36 cellular contexts compared by ENCODE assay signal in genomic region chr2:194559523-194559922, GRCh38.
"Had no signal": no experiment of that assay in that cellular context is flagged by ENCODE, and none has a peak within 500 bp of the region (broad histone marks: within the 10 kb centered on the region; RNA-seq: fewer than 3 reads in every experiment).

No MANE protein-coding gene starts in this region.

- H3K4me3 ChIP-seq: adrenal gland, body of pancreas, breast epithelium had no signal

- H3K27ac ChIP-seq: adrenal gland, body of pancreas, brain microvascular endothelial cell, breast epithelium, VCaP had no signal

- DNase-seq: activated B cell treated with CpG ODN at 0.5 μM for 24 hours; activated CD4-positive, alpha-beta memory T cell treated with anti-CD3 and anti-CD28 coated beads for 36 hours; activated CD4-positive, alpha-beta T cell treated with anti-CD3 and anti-CD28 coated beads for 4 hours; activated CD4-positive, alpha-beta T cell treated with anti-CD3 and anti-CD28 coated beads, Interleukin-2, amount 10 ng/mL, durations not matched to agents 24 days and 14 days; activated CD4-positive, alpha-beta T cell treated with anti-CD3 and anti-CD28 coated beads, Interleukin-2, amount 50 U/mL, for 1 hour; activated CD4-positive, alpha-beta T cell treated with anti-CD3 and anti-CD28 coated beads, Interleukin-2, amount 50 U/mL, for 4 hours; activated CD4-positive, CD25-positive, alpha-beta regulatory T cell treated with anti-CD3 and anti-CD28 coated beads, Interleukin-2, amount 50 U/mL, for 72 hours; activated CD8-positive, alpha-beta memory T cell treated with anti-CD3 and anti-CD28 coated beads, Interleukin-2, amount 50 U/mL, for 4 hours; activated CD8-positive, alpha-beta T cell treated with anti-CD3 and anti-CD28 coated beads for 36 hours; activated effector memory CD4-positive, alpha-beta T cell treated with anti-CD3 and anti-CD28 coated beads, Interleukin-2, amount 50 U/mL, for 16 hours; activated gamma-delta T cell treated with Interleukin-2 at 50 U/mL for 16 hours; activated naive CD4-positive, alpha-beta T cell; activated naive CD4-positive, alpha-beta T cell treated with anti-CD3 and anti-CD28 coated beads for 36 hours; activated naive CD4-positive, alpha-beta T cell treated with anti-CD3 and anti-CD28 coated beads, Interleukin-2, amount 50 U/mL, for 16 hours; activated naive CD8-positive, alpha-beta T cell treated with anti-CD3 and anti-CD28 coated beads for 36 hours; activated T-cell treated with anti-CD3 and anti-CD28 coated beads for 4 hours; activated T-cell treated with anti-CD3 and anti-CD28 coated beads, Interleukin-2, amount 50 U/mL, for 1 hour; activated T-cell treated with anti-CD3 and anti-CD28 coated beads, Interleukin-2, amount 50 U/mL, for 4 hours; activated T-cell treated with anti-CD3 and anti-CD28 coated beads, Interleukin-2, amount 50 U/mL, for 72 hours; adrenal gland; amniotic stem cell; aorta; body of pancreas; brain microvascular endothelial cell; central memory CD4-positive, alpha-beta T cell; SW 1271; T-helper 1 cell; T-helper 2 cell; T-helper 9 cell had no signal

- H3K27me3 ChIP-seq: adrenal gland, body of pancreas, brain microvascular endothelial cell, breast epithelium had no signal

- H3K36me3 Mint-ChIP-seq: activated CD4-positive, alpha-beta memory T cell treated with anti-CD3 and anti-CD28 coated beads for 36 hours; activated naive CD4-positive, alpha-beta T cell treated with anti-CD3 and anti-CD28 coated beads, Interleukin-2, amount 50 U/mL, for 72 hours; activated naive CD8-positive, alpha-beta T cell treated with anti-CD3 and anti-CD28 coated beads for 36 hours had no signal

- H3K27me3 Mint-ChIP-seq: activated B cell treated with CpG ODN at 0.5 μM for 24 hours; activated CD4-positive, alpha-beta memory T cell treated with anti-CD3 and anti-CD28 coated beads for 36 hours; activated CD4-positive, alpha-beta T cell treated with anti-CD3 and anti-CD28 coated beads, Interleukin-2, amount 10 ng/mL, durations not matched to agents 24 days and 14 days; activated CD8-positive, alpha-beta T cell treated with anti-CD3 and anti-CD28 coated beads for 36 hours; activated naive CD8-positive, alpha-beta T cell treated with anti-CD3 and anti-CD28 coated beads for 36 hours; activated T-helper 17 cell treated with anti-CD3 and anti-CD28 coated beads, Interleukin-2, amount 50 U/mL, for 72 hours had no signal

- H3K9me3 ChIP-seq: adrenal gland, breast epithelium had no signal

- H3K4me1 ChIP-seq: adrenal gland, body of pancreas, breast epithelium had no signal

- H3K4me3 Mint-ChIP-seq: activated B cell treated with CpG ODN at 0.5 μM for 24 hours; activated CD4-positive, alpha-beta memory T cell treated with anti-CD3 and anti-CD28 coated beads for 36 hours; activated CD4-positive, alpha-beta T cell treated with anti-CD3 and anti-CD28 coated beads, Interleukin-2, amount 10 ng/mL, durations not matched to agents 24 days and 14 days; activated CD8-positive, alpha-beta T cell treated with anti-CD3 and anti-CD28 coated beads for 36 hours; activated naive CD4-positive, alpha-beta T cell treated with anti-CD3 and anti-CD28 coated beads for 36 hours; activated naive CD8-positive, alpha-beta T cell treated with anti-CD3 and anti-CD28 coated beads for 36 hours; activated T-cell treated with anti-CD3 and anti-CD28 coated beads, Interleukin-2, amount 50 U/mL, for 4 hours; activated T-cell treated with anti-CD3 and anti-CD28 coated beads, Interleukin-2, amount 50 U/mL, for 72 hours; activated T-helper 1 cell treated with anti-CD3 and anti-CD28 coated beads, Interleukin-12 subunit alpha, Interleukin-12 subunit beta, Interleukin-2, Interleukin-4 antibody, amounts not matched to agents 30 ng/mL and 10 ng/mL and 1 ng/mL, durations not matched to agents 14 hours and 24 hours and 36 hours; activated T-helper 17 cell treated with anti-CD3 and anti-CD28 coated beads, Interleukin-2, amount 50 U/mL, for 72 hours; T-helper 1 cell treated with Interleukin-12 subunit alpha and Interleukin-12 subunit beta and Interleukin-4 antibody, amounts not matched to agents 30 μg/mL and 1 μg/mL, for 36 hours; T-helper 2 cell treated with Interferon-gamma antibody and Interleukin-4, amounts not matched to agents 5 μg/mL and 100 μg/mL, for 36 hours had no signal

- H3K36me3 ChIP-seq: adrenal gland, brain microvascular endothelial cell, breast epithelium had no signal

- H3K27ac Mint-ChIP-seq: activated B cell treated with CpG ODN at 0.5 μM for 24 hours; activated CD4-positive, alpha-beta memory T cell treated with anti-CD3 and anti-CD28 coated beads for 36 hours; activated CD4-positive, alpha-beta T cell treated with anti-CD3 and anti-CD28 coated beads, Interleukin-2, amount 10 ng/mL, durations not matched to agents 24 days and 14 days; activated CD8-positive, alpha-beta T cell treated with anti-CD3 and anti-CD28 coated beads for 36 hours; activated naive CD4-positive, alpha-beta T cell treated with anti-CD3 and anti-CD28 coated beads for 36 hours; activated naive CD4-positive, alpha-beta T cell treated with anti-CD3 and anti-CD28 coated beads, Interleukin-2, amount 50 U/mL, for 72 hours; activated naive CD8-positive, alpha-beta T cell treated with anti-CD3 and anti-CD28 coated beads for 36 hours; activated T-cell treated with anti-CD3 and anti-CD28 coated beads, Interleukin-2, amount 50 U/mL, for 72 hours; activated T-helper 1 cell treated with anti-CD3 and anti-CD28 coated beads, Interleukin-12 subunit alpha, Interleukin-12 subunit beta, Interleukin-2, Interleukin-4 antibody, amounts not matched to agents 30 ng/mL and 10 ng/mL and 1 ng/mL, durations not matched to agents 14 hours and 24 hours and 36 hours; activated T-helper 17 cell treated with anti-CD3 and anti-CD28 coated beads, Interleukin-2, amount 50 U/mL, for 72 hours; T-helper 1 cell treated with Interleukin-12 subunit alpha and Interleukin-12 subunit beta and Interleukin-4 antibody, amounts not matched to agents 30 μg/mL and 1 μg/mL, for 36 hours; T-helper 2 cell treated with Interferon-gamma antibody and Interleukin-4, amounts not matched to agents 5 μg/mL and 100 μg/mL, for 36 hours had no signal

- H3K4me1 Mint-ChIP-seq: activated B cell treated with CpG ODN at 0.5 μM for 24 hours; activated CD4-positive, alpha-beta T cell treated with anti-CD3 and anti-CD28 coated beads, Interleukin-2, amount 10 ng/mL, durations not matched to agents 24 days and 14 days; activated naive CD8-positive, alpha-beta T cell treated with anti-CD3 and anti-CD28 coated beads for 36 hours; activated T-helper 17 cell treated with anti-CD3 and anti-CD28 coated beads, Interleukin-2, amount 50 U/mL, for 72 hours had no signal

- H3K9me3 Mint-ChIP-seq: activated B cell treated with CpG ODN at 0.5 μM for 24 hours; activated CD4-positive, alpha-beta T cell treated with anti-CD3 and anti-CD28 coated beads, Interleukin-2, amount 10 ng/mL, durations not matched to agents 24 days and 14 days; activated naive CD4-positive, alpha-beta T cell treated with anti-CD3 and anti-CD28 coated beads for 36 hours; activated naive CD4-positive, alpha-beta T cell treated with anti-CD3 and anti-CD28 coated beads, Interleukin-2, amount 50 U/mL, for 72 hours; activated naive CD8-positive, alpha-beta T cell treated with anti-CD3 and anti-CD28 coated beads for 36 hours; activated T-cell treated with anti-CD3 and anti-CD28 coated beads, Interleukin-2, amount 50 U/mL, for 4 hours; activated T-cell treated with anti-CD3 and anti-CD28 coated beads, Interleukin-2, amount 50 U/mL, for 72 hours; activated T-helper 1 cell treated with anti-CD3 and anti-CD28 coated beads, Interleukin-12 subunit alpha, Interleukin-12 subunit beta, Interleukin-2, Interleukin-4 antibody, amounts not matched to agents 30 ng/mL and 10 ng/mL and 1 ng/mL, durations not matched to agents 14 hours and 24 hours and 36 hours; activated T-helper 17 cell treated with anti-CD3 and anti-CD28 coated beads, Interleukin-2, amount 50 U/mL, for 72 hours; T-helper 1 cell treated with Interleukin-12 subunit alpha and Interleukin-12 subunit beta and Interleukin-4 antibody, amounts not matched to agents 30 μg/mL and 1 μg/mL, for 36 hours; T-helper 2 cell treated with Interferon-gamma antibody and Interleukin-4, amounts not matched to agents 5 μg/mL and 100 μg/mL, for 36 hours had no signal

- ATAC-seq: activated CD8-positive, alpha-beta T cell treated with anti-CD3 and anti-CD28 coated beads for 36 hours; activated naive CD4-positive, alpha-beta T cell treated with anti-CD3 and anti-CD28 coated beads, Interleukin-2, amount 50 U/mL, for 72 hours; activated T-cell treated with anti-CD3 and anti-CD28 coated beads, Interleukin-2, amount 50 U/mL, for 4 hours; activated T-cell treated with anti-CD3 and anti-CD28 coated beads, Interleukin-2, amount 50 U/mL, for 72 hours; activated T-helper 17 cell treated with anti-CD3 and anti-CD28 coated beads, Interleukin-2, amount 50 U/mL, for 72 hours; body of pancreas had no signal
